ENCODE assay signal across 12 cellular contexts in genomic region chr3:62567097-62568021, GRCh38.
DNase-seq lines count a peak whose midpoint lies in the region; ATAC-seq and TF ChIP-seq lines count a peak whose summit lies in the region.
"Had no signal": no experiment of that assay in that cellular context is flagged by ENCODE, and none has a peak within 500 bp of the region (broad histone marks: within the 10 kb centered on the region; RNA-seq: fewer than 3 reads in every experiment).

No MANE protein-coding gene starts in this region.

- H3K79me2 ChIP-seq in mammary epithelial cell (ENCODE audit: insufficient read depth, low read length) = no peaks in the 10 kb centered on the region

- no peak overlapping the region for H3K9ac ChIP-seq in mammary epithelial cell (ENCODE audit: insufficient read depth, low read length)

- DNase-seq in HCEC 1CT (peak; percentile 86), mammary epithelial cell (peak; percentile 54), iPS-NIHi11 (ENCODE audit: low spot score) (peak; percentile 24), thoracic aorta (ENCODE audit: low spot score) (peak; percentile 18)
- no peak for DNase-seq in activated CD4-positive, alpha-beta T cell treated with anti-CD3 and anti-CD28 coated beads for 48 hours
- DNase-seq: activated CD8-positive, alpha-beta memory T cell treated with anti-CD3 and anti-CD28 coated beads, Interleukin-2, amount 50 U/mL, for 4 hours; GDM1; NCI-H524 had no signal

- CTCF ChIA-PET in mammary epithelial cell (lab: Charles Lee; ENCODE audit: low non-redundant PET) = interaction anchor here (0.6 kb wide), 1 partner anchor 1388 kb away, joined by 16 read pairs; no protein-coding TSS in a partner anchor

- WGBS in mammary epithelial cell (ENCODE audit: low coverage, missing lambda C conversion rate) = 57% methylated on average over 9 of the region's 11 CpGs

- intact Hi-C loops in mammary epithelial cell (cut with micrococcal nuclease) = no loop called here

- H3K4me1 Mint-ChIP-seq in stimulated activated memory B cell treated with anti-CD40 and anti-IgM and Interleukin-4, amounts not matched to agents 10 μg/mL and 1 μg/mL and 100 μg/mL, for 72 hours = no peaks in the 10 kb centered on the region

- in situ Hi-C loops in mammary epithelial cell (cut with MboI; ENCODE audit: low sequenced_read_pairs in 2 of 2) = no loop called here

- no peak overlapping the region for H3K27ac ChIP-seq in mammary epithelial cell (ENCODE audit: insufficient read depth, low read depth, low read length)
- peak overlapping the region in 1 of 2 donors; percentile 16 for H3K27ac ChIP-seq in thoracic aorta

- ATAC-seq in thoracic aorta (ENCODE audit: insufficient number of reproducible peaks, low FRiP score, low read depth) (peak; percentile 86), GM18511 (IDR thresholded peaks at IDR 0.05; ENCODE audit: unreplicated experiment) (no peak), HG02981 (IDR thresholded peaks at IDR 0.05; ENCODE audit: unreplicated experiment) (no peak)
- no peak for ATAC-seq in stimulated activated memory B cell treated with anti-CD40 and anti-IgM and Interleukin-4, amounts not matched to agents 10 μg/mL and 1 μg/mL and 100 μg/mL, for 72 hours

- no peaks in the 10 kb centered on the region for H3K9me3 Mint-ChIP-seq in stimulated activated memory B cell treated with anti-CD40 and anti-IgM and Interleukin-4, amounts not matched to agents 10 μg/mL and 1 μg/mL and 100 μg/mL, for 72 hours
- H3K9me3 Mint-ChIP-seq: T-helper 1 cell treated with Interleukin-12 subunit alpha and Interleukin-12 subunit beta and Interleukin-4 antibody, amounts not matched to agents 30 μg/mL and 1 μg/mL, for 36 hours had no signal

- BruUV-seq in mammary epithelial cell (replicated peaks; lab: Mats Ljungman, UMichigan) = no TSS peak

- no peaks in the 10 kb centered on the region for H3K27me3 Mint-ChIP-seq in stimulated activated memory B cell treated with anti-CD40 and anti-IgM and Interleukin-4, amounts not matched to agents 10 μg/mL and 1 μg/mL and 100 μg/mL, for 72 hours

- no peaks in the 10 kb centered on the region for H4K20me1 ChIP-seq in mammary epithelial cell (ENCODE audit: insufficient read depth, low read length)

- no peak overlapping the region for H3K4me3 Mint-ChIP-seq in stimulated activated memory B cell treated with anti-CD40 and anti-IgM and Interleukin-4, amounts not matched to agents 10 μg/mL and 1 μg/mL and 100 μg/mL, for 72 hours
- H3K4me3 Mint-ChIP-seq: T-helper 1 cell treated with Interleukin-12 subunit alpha and Interleukin-12 subunit beta and Interleukin-4 antibody, amounts not matched to agents 30 μg/mL and 1 μg/mL, for 36 hours had no signal

- peak overlapping the region; percentile 18 for H3K4me2 ChIP-seq in mammary epithelial cell (ENCODE audit: insufficient read depth, low read depth, low read length)

- H3K36me3 ChIP-seq in mammary epithelial cell (ENCODE audit: insufficient read depth, low read length) = no peaks in the 10 kb centered on the region
- H3K36me3 ChIP-seq in thoracic aorta = no peaks in the 10 kb centered on the region

- no peaks in the 10 kb centered on the region for H3K27me3 ChIP-seq in mammary epithelial cell (ENCODE audit: insufficient read depth, low read length)
- no peaks in the 10 kb centered on the region for H3K27me3 ChIP-seq in thoracic aorta (replicated peaks; ENCODE audit: insufficient read depth)

- TF ChIP-seq CTCF in mammary epithelial cell (conservative IDR thresholded peaks at IDR 0.05 in 1 of 2, IDR thresholded peaks at IDR 0.05 in 1 of 2; ENCODE audit: extremely low read depth in 1 of 2, insufficient read depth in 1 of 2, low read depth in 1 of 2, low read length in 2 of 2) = no peak
- no peak for TF ChIP-seq CTCF in thoracic aorta (IDR thresholded peaks at IDR 0.05)

- no peaks in the 10 kb centered on the region for H3K36me3 Mint-ChIP-seq in stimulated activated memory B cell treated with anti-CD40 and anti-IgM and Interleukin-4, amounts not matched to agents 10 μg/mL and 1 μg/mL and 100 μg/mL, for 72 hours

- H3K4me3 ChIP-seq in mammary epithelial cell (replicated peaks in 1 of 3; ENCODE audit: insufficient read depth in 1 of 3, low read depth in 2 of 3, low read length in 3 of 3) = no peak overlapping the region
- H3K4me3 ChIP-seq in thoracic aorta = peak overlapping the region; percentile 8

- peak overlapping the region; percentile 68 for H2AFZ ChIP-seq in mammary epithelial cell (ENCODE audit: low read depth, low read length)

- dilution Hi-C loops in mammary epithelial cell (cut with HindIII; ENCODE audit: low sequenced_read_pairs) = no loop called here

- H3K9me3 ChIP-seq in mammary epithelial cell (replicated peaks; ENCODE audit: insufficient read depth, low read length) (no peaks in the 10 kb centered on the region), thoracic aorta (no peaks in the 10 kb centered on the region)

- peaks cover 20% of the 10 kb centered on the region for H3K4me1 ChIP-seq in mammary epithelial cell (ENCODE audit: insufficient read depth, low read length)
- peaks cover 12 to 29% of the 10 kb centered on the region in 2 donors for H3K4me1 ChIP-seq in thoracic aorta (ENCODE audit: control insufficient read depth in 1 of 2, low read depth in 2 of 2)

- H3K27ac Mint-ChIP-seq in stimulated activated memory B cell treated with anti-CD40 and anti-IgM and Interleukin-4, amounts not matched to agents 10 μg/mL and 1 μg/mL and 100 μg/mL, for 72 hours = no peak overlapping the region
- H3K27ac Mint-ChIP-seq: T-helper 1 cell treated with Interleukin-12 subunit alpha and Interleukin-12 subunit beta and Interleukin-4 antibody, amounts not matched to agents 30 μg/mL and 1 μg/mL, for 36 hours had no signal
